ENCODE assay signal across 24 cellular contexts in the genomic region with DNA sequence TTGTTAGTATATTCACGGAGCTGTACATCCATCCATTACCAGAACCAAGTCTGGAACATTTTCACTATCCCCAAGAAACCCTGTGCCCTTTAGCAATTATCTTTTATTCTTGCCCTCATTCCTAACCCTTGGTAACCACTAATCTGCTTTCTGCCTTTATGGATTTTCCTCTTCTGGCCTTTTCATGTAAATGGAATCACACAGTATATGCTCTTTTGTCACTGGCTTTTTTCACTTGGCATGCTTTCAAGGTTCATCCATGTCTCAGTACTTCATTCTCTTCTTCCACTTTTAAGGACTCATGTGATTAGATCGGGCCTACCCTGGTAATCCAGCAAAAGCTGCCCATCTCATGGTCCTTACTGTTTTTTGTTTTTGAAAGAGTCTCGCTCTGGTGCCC.
"Had no signal": no experiment of that assay in that cellular context is flagged by ENCODE, and none has a peak within 500 bp of the region (broad histone marks: within the 10 kb centered on the region; RNA-seq: fewer than 3 reads in every experiment).

No MANE protein-coding gene starts in this region.

- H3K27ac Mint-ChIP-seq: dendritic cell treated with granulocyte-macrophage colony-stimulating factor and Interleukin-4, amounts not matched to agents 40 ng/mL and 50 ng/mL, for 4 days; endodermal cell had no signal

- ATAC-seq: effector memory CD8-positive, alpha-beta T cell; esophagus mucosa; foreskin keratinocyte; gastrocnemius medialis; gastroesophageal sphincter; heart left ventricle; heart right ventricle had no signal

- H3K27me3 ChIP-seq: colonic mucosa, dorsolateral prefrontal cortex, esophagus muscularis mucosa, esophagus squamous epithelium, foreskin keratinocyte, gastrocnemius medialis, gastroesophageal sphincter, heart left ventricle, heart right ventricle had no signal

- H3K9me3 ChIP-seq: colonic mucosa had no signal

- H3K4me3 ChIP-seq: colonic mucosa, coronary artery, dorsolateral prefrontal cortex, esophagus muscularis mucosa, esophagus squamous epithelium, gastrocnemius medialis, gastroesophageal sphincter, heart left ventricle, heart right ventricle had no signal

- DNase-seq: colonic mucosa; cortex of kidney; dermis blood vessel endothelial cell; dorsolateral prefrontal cortex; effector CD4-positive, alpha-beta T cell; effector CD8-positive, alpha-beta T cell; effector memory CD4-positive, alpha-beta T cell; effector memory CD8-positive, alpha-beta T cell; endodermal cell; erythroblast; esophagus squamous epithelium; foreskin fibroblast; foreskin keratinocyte; foreskin melanocyte; gastrocnemius medialis; glutamatergic neuron; head of caudate nucleus; heart left ventricle; heart right ventricle had no signal

- H3K9me3 Mint-ChIP-seq: effector memory CD8-positive, alpha-beta T cell had no signal

- H3K27me3 Mint-ChIP-seq: dendritic cell treated with granulocyte-macrophage colony-stimulating factor and Interleukin-4, amounts not matched to agents 40 ng/mL and 50 ng/mL, for 4 days; effector memory CD8-positive, alpha-beta T cell had no signal

- H3K4me1 ChIP-seq: colonic mucosa, esophagus muscularis mucosa, esophagus squamous epithelium, gastroesophageal sphincter, heart left ventricle, heart right ventricle had no signal

- H3K36me3 ChIP-seq: colonic mucosa, esophagus muscularis mucosa, esophagus squamous epithelium, gastrocnemius medialis, gastroesophageal sphincter, heart left ventricle, heart right ventricle had no signal

- H3K4me3 Mint-ChIP-seq: dendritic cell treated with granulocyte-macrophage colony-stimulating factor and Interleukin-4, amounts not matched to agents 40 ng/mL and 50 ng/mL, for 4 days; effector memory CD8-positive, alpha-beta T cell; endodermal cell had no signal
